1 cellular context compared by ENCODE assay signal in genomic region chr15:70470556-70471191, GRCh38.
TF ChIP-seq lines count a peak whose summit lies in the region.

No MANE protein-coding gene starts in this region.

TF ChIP-seq in GM12878, 131 proteins besides CTCF, POLR2A, EP300 and RAD21:
- no peak for TF ChIP-seq ZNF274 (IDR thresholded peaks at IDR 0.05; ENCODE audit: insufficient read depth, insufficient read length)
- no peak for TF ChIP-seq SMAD1 (IDR thresholded peaks at IDR 0.05; ENCODE audit: low read depth, partially characterized antibody)
- no peak for TF ChIP-seq EGR1 (IDR thresholded peaks at IDR 0.05; ENCODE audit: borderline replicate concordance in 1 of 2, low read depth in 2 of 2, low read length in 2 of 2)
- peak; percentile 23; the same call in 1 of the 2 replicates for TF ChIP-seq RUNX3 (IDR thresholded peaks at IDR 0.05; ENCODE audit: low read length)
